Comparison of ENCODE assay signal across 19 cellular contexts in genomic region chr3:194989251-194989650, GRCh38.
"Had no signal": no experiment of that assay in that cellular context is flagged by ENCODE, and none has a peak within 500 bp of the region (broad histone marks: within the 10 kb centered on the region; RNA-seq: fewer than 3 reads in every experiment).

No MANE protein-coding gene starts in this region.

- H3K36me3 ChIP-seq: gastroesophageal sphincter, left ventricle myocardium inferior, neutrophil, upper lobe of left lung had no signal

- H3K27ac Mint-ChIP-seq: activated CD4-positive, alpha-beta T cell treated with anti-CD3 and anti-CD28 coated beads, Interleukin-2, amount 10 ng/mL, durations not matched to agents 24 days and 14 days; endodermal cell; naive thymus-derived CD8-positive, alpha-beta T cell; stimulated activated naive CD8-positive, alpha-beta T cell treated with anti-CD3 and anti-CD28 coated beads, Interleukin-15, Interleukin-2, amounts not matched to agents 100 ng/mL and 50 ng/mL, for 24 hours; T-helper 2 cell treated with Interferon-gamma antibody and Interleukin-4, amounts not matched to agents 5 μg/mL and 100 μg/mL, for 36 hours had no signal

- H3K4me1 Mint-ChIP-seq: activated CD4-positive, alpha-beta T cell treated with anti-CD3 and anti-CD28 coated beads, Interleukin-2, amount 10 ng/mL, durations not matched to agents 24 days and 14 days; endodermal cell had no signal

- H3K4me3 ChIP-seq: dorsolateral prefrontal cortex, gastroesophageal sphincter, hepatocyte, left ventricle myocardium inferior, skin epidermis, upper lobe of left lung had no signal

- H3K4me3 Mint-ChIP-seq: activated CD4-positive, alpha-beta T cell treated with anti-CD3 and anti-CD28 coated beads, Interleukin-2, amount 10 ng/mL, durations not matched to agents 24 days and 14 days; endodermal cell; naive thymus-derived CD8-positive, alpha-beta T cell; stimulated activated naive CD8-positive, alpha-beta T cell treated with anti-CD3 and anti-CD28 coated beads, Interleukin-15, Interleukin-2, amounts not matched to agents 100 ng/mL and 50 ng/mL, for 24 hours; T-helper 2 cell treated with Interferon-gamma antibody and Interleukin-4, amounts not matched to agents 5 μg/mL and 100 μg/mL, for 36 hours had no signal

- H3K9me3 ChIP-seq: gastroesophageal sphincter, left ventricle myocardium inferior, neutrophil, upper lobe of left lung had no signal

- H3K27ac ChIP-seq: dorsolateral prefrontal cortex, gastroesophageal sphincter, hepatocyte, left ventricle myocardium inferior, neutrophil, upper lobe of left lung had no signal

- ATAC-seq: gastroesophageal sphincter; naive thymus-derived CD8-positive, alpha-beta T cell; right cardiac atrium had no signal

- H3K79me2 ChIP-seq: hepatocyte had no signal

- H3K4me2 ChIP-seq: hepatocyte had no signal

- H3K36me3 Mint-ChIP-seq: naive thymus-derived CD8-positive, alpha-beta T cell had no signal

- DNase-seq: activated CD4-positive, alpha-beta T cell treated with anti-CD3 and anti-CD28 coated beads, Interleukin-2, amount 10 ng/mL, durations not matched to agents 24 days and 14 days; activated CD4-positive, CD25-positive, alpha-beta regulatory T cell; activated effector memory CD4-positive, alpha-beta T cell treated with Interleukin-2 at 50 U/mL for 16 hours; activated naive CD4-positive, alpha-beta T cell treated with anti-CD3 and anti-CD28 coated beads, Interleukin-2, amount 50 U/mL, for 16 hours; activated T-cell treated with anti-CD3 and anti-CD28 coated beads, Interleukin-2, amount 50 U/mL, for 1 hour; dorsolateral prefrontal cortex; endodermal cell; erythroblast; left ventricle myocardium inferior; right cardiac atrium; stimulated activated CD4-positive, alpha-beta T cell treated with anti-CD3 and anti-CD28 coated beads, Interleukin-4, amount 100 ng/mL, for 24 hours; upper lobe of left lung had no signal

- H3K27me3 ChIP-seq: gastroesophageal sphincter, hepatocyte, neutrophil, upper lobe of left lung had no signal

- H2AFZ ChIP-seq: hepatocyte had no signal

- H3K9me3 Mint-ChIP-seq: activated CD4-positive, alpha-beta T cell treated with anti-CD3 and anti-CD28 coated beads, Interleukin-2, amount 10 ng/mL, durations not matched to agents 24 days and 14 days; endodermal cell; naive thymus-derived CD8-positive, alpha-beta T cell; stimulated activated naive CD8-positive, alpha-beta T cell treated with anti-CD3 and anti-CD28 coated beads, Interleukin-15, Interleukin-2, amounts not matched to agents 100 ng/mL and 50 ng/mL, for 24 hours; T-helper 2 cell treated with Interferon-gamma antibody and Interleukin-4, amounts not matched to agents 5 μg/mL and 100 μg/mL, for 36 hours had no signal
